ENCODE assay signal across 1 cellular context in genomic region chr6:27472182-27472616, GRCh38.
TF ChIP-seq lines count a peak whose summit lies in the region.

No MANE protein-coding gene starts in this region.

TF ChIP-seq in K562, 482 proteins besides CTCF, POLR2A, EP300 and RAD21 (continued from another document and continues in another):
- TF ChIP-seq ZNF511 (CRISPR knock-in tag; IDR thresholded peaks at IDR 0.05) (no peak), MYC (IDR thresholded peaks at IDR 0.05; ENCODE audit: low read depth, low read length) (no peak), MYC (CRISPR knock-in tag; IDR thresholded peaks at IDR 0.05; ENCODE audit: borderline replicate concordance, low read depth) (no peak), ZBTB11 (CRISPR knock-in tag; IDR thresholded peaks at IDR 0.05) (no peak), CHD2 (IDR thresholded peaks at IDR 0.05; ENCODE audit: low read depth, low read length) (no peak), NR1H2 (CRISPR knock-in tag; IDR thresholded peaks at IDR 0.05) (no peak), ZNF224 (CRISPR knock-in tag; IDR thresholded peaks at IDR 0.05) (0 out of 2 replicates have a peak, but pooled peaks have one; percentile 65), YBX1 (IDR thresholded peaks at IDR 0.05) (no peak), ZFX (CRISPR knock-in tag; IDR thresholded peaks at IDR 0.05) (no peak), ZNF766 (CRISPR knock-in tag; conservative IDR thresholded peaks at IDR 0.05) (no peak), CEBPB (tag; IDR thresholded peaks at IDR 0.05) (0 out of 2 replicates have a peak, but pooled peaks have one; percentile 25), ATF7 (IDR thresholded peaks at IDR 0.05) (no peak), BCOR (IDR thresholded peaks at IDR 0.05) (peak; percentile 21; the same call in 1 of the 2 replicates), ADNP (tag; IDR thresholded peaks at IDR 0.05) (no peak), TAF15 (IDR thresholded peaks at IDR 0.05; ENCODE audit: low read depth, low read length) (no peak), RHOXF2B (CRISPR knock-in tag; conservative IDR thresholded peaks at IDR 0.05) (no peak), ZNF75A (CRISPR knock-in tag; IDR thresholded peaks at IDR 0.05) (no peak), MTF1 (CRISPR knock-in tag; IDR thresholded peaks at IDR 0.05; ENCODE audit: borderline replicate concordance) (no peak), MYBL2 (IDR thresholded peaks at IDR 0.05; ENCODE audit: low read depth) (no peak), MYBL2 (CRISPR knock-in tag; IDR thresholded peaks at IDR 0.05; ENCODE audit: borderline replicate concordance) (no peak), MCM7 (IDR thresholded peaks at IDR 0.05) (no peak), ZNF586 (CRISPR knock-in tag; conservative IDR thresholded peaks at IDR 0.05) (no peak), ZNF551 (CRISPR knock-in tag; IDR thresholded peaks at IDR 0.05) (no peak), ZC3H4 (CRISPR knock-in tag; IDR thresholded peaks at IDR 0.05; ENCODE audit: borderline replicate concordance) (0 out of 2 replicates have a peak, but pooled peaks have one; percentile 59), RERE (CRISPR knock-in tag; IDR thresholded peaks at IDR 0.05; ENCODE audit: borderline replicate concordance) (no peak), NFRKB (IDR thresholded peaks at IDR 0.05; ENCODE audit: low read depth) (peak; percentile 70), DPF2 (IDR thresholded peaks at IDR 0.05) (peak; percentile 60; the same call in 1 of the 2 replicates), NCOA4 (IDR thresholded peaks at IDR 0.05; ENCODE audit: partially characterized antibody) (no peak), ETS2 (tag; IDR thresholded peaks at IDR 0.05; ENCODE audit: borderline replicate concordance, poor library complexity, severe bottlenecking) (no peak), EP400 (IDR thresholded peaks at IDR 0.05) (no peak), EWSR1 (IDR thresholded peaks at IDR 0.05; ENCODE audit: borderline replicate concordance, low read depth, partially characterized antibody) (no peak), HNRNPK (IDR thresholded peaks at IDR 0.05; ENCODE audit: low read depth, low read length, poor library complexity, severe bottlenecking) (no peak), SETDB1 (IDR thresholded peaks at IDR 0.05; ENCODE audit: low read length) (no peak), NFXL1 (CRISPR knock-in tag; IDR thresholded peaks at IDR 0.05) (no peak), ZNF134 (CRISPR knock-in tag; conservative IDR thresholded peaks at IDR 0.05) (no peak), SP1 (CRISPR knock-in tag; IDR thresholded peaks at IDR 0.05) (no peak), PREB (CRISPR knock-in tag; IDR thresholded peaks at IDR 0.05) (no peak), ELK3 (CRISPR knock-in tag; IDR thresholded peaks at IDR 0.05) (no peak), FOXJ3 (CRISPR knock-in tag; IDR thresholded peaks at IDR 0.05) (no peak), BRCA1 (IDR thresholded peaks at IDR 0.05) (no peak), BRCA1 (CRISPR knock-in tag; IDR thresholded peaks at IDR 0.05) (no peak), THAP12 (CRISPR knock-in tag; IDR thresholded peaks at IDR 0.05) (no peak), EGR1 (conservative IDR thresholded peaks at IDR 0.05) (no peak), NUFIP1 (IDR thresholded peaks at IDR 0.05; ENCODE audit: partially characterized antibody) (no peak), ZNF239 (CRISPR knock-in tag; IDR thresholded peaks at IDR 0.05) (no peak), CBX1 (IDR thresholded peaks at IDR 0.05; ENCODE audit: low read depth) (no peak; the same call in 1 of the 2 replicates), POLR2H (tag; IDR thresholded peaks at IDR 0.05; ENCODE audit: low read depth) (no peak), ILK (tag; IDR thresholded peaks at IDR 0.05; ENCODE audit: borderline replicate concordance, low read depth) (no peak), TSHZ1 (CRISPR knock-in tag; IDR thresholded peaks at IDR 0.05) (no peak), KDM2B (CRISPR knock-in tag; IDR thresholded peaks at IDR 0.05) (no peak), POLR3G (IDR thresholded peaks at IDR 0.05; ENCODE audit: extremely low read depth, insufficient read length, insufficient replicate concordance) (no peak), RCOR1 (IDR thresholded peaks at IDR 0.05; ENCODE audit: borderline replicate concordance in 1 of 2, low read depth in 2 of 2, low read length in 2 of 2) (peak in 1 of 2 experiments; percentile 78; a peak in 3 of 4 replicates), MLLT1 (IDR thresholded peaks at IDR 0.05) (peak; percentile 55 to 75; a peak in 2 of 4 replicates), L3MBTL2 (IDR thresholded peaks at IDR 0.05) (no peak), SAFB (IDR thresholded peaks at IDR 0.05; ENCODE audit: borderline replicate concordance, low read depth, low read length) (no peak)
